Comparison of ENCODE assay signal across 1 cellular context in the genomic region with DNA sequence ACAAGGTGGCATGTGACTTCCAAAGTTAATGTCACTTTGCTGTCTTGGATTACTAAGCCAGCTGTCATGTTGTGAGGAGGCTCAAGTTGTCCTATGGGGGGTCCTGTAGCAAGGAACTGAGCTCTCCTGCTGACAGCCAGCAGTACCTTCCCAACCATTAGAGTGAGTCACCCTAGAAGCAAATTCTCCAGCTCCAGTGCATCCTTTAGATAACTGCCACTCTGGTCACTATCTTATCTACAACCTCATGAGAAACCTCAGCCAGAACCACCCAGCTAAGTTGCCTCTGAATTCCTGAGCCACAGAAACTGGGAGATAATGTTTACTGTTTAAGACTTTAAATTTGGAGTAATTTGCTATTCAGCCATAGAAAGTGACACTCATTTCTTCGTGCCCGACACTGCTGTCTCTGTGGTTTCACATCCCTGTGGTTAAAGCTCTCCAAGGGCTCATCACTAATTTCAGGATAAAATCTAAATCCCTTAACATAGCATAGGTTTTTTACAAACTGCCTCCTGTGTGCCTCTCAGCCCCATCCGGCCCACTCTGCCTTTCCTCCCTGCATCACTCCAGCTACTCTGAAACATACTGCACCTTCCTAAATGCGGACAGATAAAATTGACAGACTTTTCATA.
TF ChIP-seq lines count a peak whose summit lies in the region.

No MANE protein-coding gene starts in this region.

TF ChIP-seq in K562, 482 proteins besides CTCF, POLR2A, EP300 and RAD21 (continued from another document and continues in another):
- TF ChIP-seq, protein P1, sequence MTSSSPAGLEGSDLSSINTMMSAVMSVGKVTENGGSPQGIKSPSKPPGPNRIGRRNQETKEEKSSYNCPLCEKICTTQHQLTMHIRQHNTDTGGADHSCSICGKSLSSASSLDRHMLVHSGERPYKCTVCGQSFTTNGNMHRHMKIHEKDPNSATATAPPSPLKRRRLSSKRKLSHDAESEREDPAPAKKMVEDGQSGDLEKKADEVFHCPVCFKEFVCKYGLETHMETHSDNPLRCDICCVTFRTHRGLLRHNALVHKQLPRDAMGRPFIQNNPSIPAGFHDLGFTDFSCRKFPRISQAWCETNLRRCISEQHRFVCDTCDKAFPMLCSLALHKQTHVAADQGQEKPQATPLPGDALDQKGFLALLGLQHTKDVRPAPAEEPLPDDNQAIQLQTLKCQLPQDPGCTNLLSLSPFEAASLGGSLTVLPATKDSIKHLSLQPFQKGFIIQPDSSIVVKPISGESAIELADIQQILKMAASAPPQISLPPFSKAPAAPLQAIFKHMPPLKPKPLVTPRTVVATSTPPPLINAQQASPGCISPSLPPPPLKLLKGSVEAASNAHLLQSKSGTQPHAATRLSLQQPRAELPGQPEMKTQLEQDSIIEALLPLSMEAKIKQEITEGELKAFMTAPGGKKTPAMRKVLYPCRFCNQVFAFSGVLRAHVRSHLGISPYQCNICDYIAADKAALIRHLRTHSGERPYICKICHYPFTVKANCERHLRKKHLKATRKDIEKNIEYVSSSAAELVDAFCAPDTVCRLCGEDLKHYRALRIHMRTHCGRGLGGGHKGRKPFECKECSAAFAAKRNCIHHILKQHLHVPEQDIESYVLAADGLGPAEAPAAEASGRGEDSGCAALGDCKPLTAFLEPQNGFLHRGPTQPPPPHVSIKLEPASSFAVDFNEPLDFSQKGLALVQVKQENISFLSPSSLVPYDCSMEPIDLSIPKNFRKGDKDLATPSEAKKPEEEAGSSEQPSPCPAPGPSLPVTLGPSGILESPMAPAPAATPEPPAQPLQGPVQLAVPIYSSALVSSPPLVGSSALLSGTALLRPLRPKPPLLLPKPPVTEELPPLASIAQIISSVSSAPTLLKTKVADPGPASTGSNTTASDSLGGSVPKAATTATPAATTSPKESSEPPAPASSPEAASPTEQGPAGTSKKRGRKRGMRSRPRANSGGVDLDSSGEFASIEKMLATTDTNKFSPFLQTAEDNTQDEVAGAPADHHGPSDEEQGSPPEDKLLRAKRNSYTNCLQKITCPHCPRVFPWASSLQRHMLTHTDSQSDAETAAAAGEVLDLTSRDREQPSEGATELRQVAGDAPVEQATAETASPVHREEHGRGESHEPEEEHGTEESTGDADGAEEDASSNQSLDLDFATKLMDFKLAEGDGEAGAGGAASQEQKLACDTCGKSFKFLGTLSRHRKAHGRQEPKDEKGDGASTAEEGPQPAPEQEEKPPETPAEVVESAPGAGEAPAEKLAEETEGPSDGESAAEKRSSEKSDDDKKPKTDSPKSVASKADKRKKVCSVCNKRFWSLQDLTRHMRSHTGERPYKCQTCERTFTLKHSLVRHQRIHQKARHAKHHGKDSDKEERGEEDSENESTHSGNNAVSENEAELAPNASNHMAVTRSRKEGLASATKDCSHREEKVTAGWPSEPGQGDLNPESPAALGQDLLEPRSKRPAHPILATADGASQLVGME (CRISPR knock-in tag; IDR thresholded peaks at IDR 0.05): no peak
- TF ChIP-seq ARID2 (IDR thresholded peaks at IDR 0.05) (no peak), CREM (IDR thresholded peaks at IDR 0.05; ENCODE audit: low read depth) (peak; percentile 60; the same call in 1 of the 2 replicates), CBFA2T2 (conservative IDR thresholded peaks at IDR 0.05) (peak; percentile 92), ZNF140 (CRISPR knock-in tag; IDR thresholded peaks at IDR 0.05) (no peak), ZNF239 (CRISPR knock-in tag; IDR thresholded peaks at IDR 0.05) (no peak), SRSF9 (IDR thresholded peaks at IDR 0.05; ENCODE audit: borderline replicate concordance, low read depth, low read length) (no peak), GABPA (tag; conservative IDR thresholded peaks at IDR 0.05; ENCODE audit: low read depth) (no peak), ZNF384 (IDR thresholded peaks at IDR 0.05; ENCODE audit: low read depth, low read length) (no peak), ZNF408 (CRISPR knock-in tag; IDR thresholded peaks at IDR 0.05; ENCODE audit: low read depth) (no peak), MEIS2 (IDR thresholded peaks at IDR 0.05; ENCODE audit: partially characterized antibody) (peak; percentile 65), MYC (IDR thresholded peaks at IDR 0.05; ENCODE audit: low read depth, low read length) (no peak), MYC (CRISPR knock-in tag; IDR thresholded peaks at IDR 0.05; ENCODE audit: borderline replicate concordance, low read depth) (no peak), MAFF (IDR thresholded peaks at IDR 0.05; ENCODE audit: low read length) (no peak), KDM4B (IDR thresholded peaks at IDR 0.05; ENCODE audit: borderline replicate concordance in 2 of 2, low read depth in 1 of 2) (no peak), DNMT1 (IDR thresholded peaks at IDR 0.05) (no peak), LEF1 (IDR thresholded peaks at IDR 0.05) (peak; percentile 53; the same call in 1 of the 2 replicates), FIP1L1 (IDR thresholded peaks at IDR 0.05; ENCODE audit: low read depth, low read length, poor library complexity, severe bottlenecking) (no peak), SRF (CRISPR knock-in tag; IDR thresholded peaks at IDR 0.05) (no peak), POU5F1 (IDR thresholded peaks at IDR 0.05; ENCODE audit: borderline replicate concordance, low read depth, low read length, partially characterized antibody) (no peak), TCF3 (CRISPR knock-in tag; IDR thresholded peaks at IDR 0.05) (peak; percentile 94), FOXJ2 (tag; IDR thresholded peaks at IDR 0.05) (no peak), CBFB (CRISPR knock-in tag; IDR thresholded peaks at IDR 0.05) (peak; percentile 33; the same call in 1 of the 2 replicates), POLR2AphosphoS2 (IDR thresholded peaks at IDR 0.05; ENCODE audit: low read length) (no peak), POLR2B (IDR thresholded peaks at IDR 0.05; ENCODE audit: low read depth, partially characterized antibody) (no peak), HDAC2 (IDR thresholded peaks at IDR 0.05) (peak; percentile 90), ZNF165 (CRISPR knock-in tag; IDR thresholded peaks at IDR 0.05; ENCODE audit: borderline replicate concordance) (no peak), TAF9B (IDR thresholded peaks at IDR 0.05; ENCODE audit: partially characterized antibody) (peak; percentile 29), RBM39 (optimal IDR thresholded peaks at IDR 0.05; ENCODE audit: low read depth, low read length) (no peak), THRAP3 (IDR thresholded peaks at IDR 0.05; ENCODE audit: borderline replicate concordance) (no peak), NEUROD1 (IDR thresholded peaks at IDR 0.05; ENCODE audit: borderline replicate concordance, low read depth, low read length, partially characterized antibody) (peak; percentile 21), GATA2 (CRISPR knock-in tag; IDR thresholded peaks at IDR 0.05) (peak; percentile 83), TCF7L2 (IDR thresholded peaks at IDR 0.05; ENCODE audit: low read depth, low read length) (no peak), RHOXF2B (CRISPR knock-in tag; conservative IDR thresholded peaks at IDR 0.05) (no peak), CTBP1 (IDR thresholded peaks at IDR 0.05; ENCODE audit: borderline replicate concordance) (peak; percentile 96), NCOA4 (IDR thresholded peaks at IDR 0.05; ENCODE audit: partially characterized antibody) (no peak), PYGO2 (tag; IDR thresholded peaks at IDR 0.05) (no peak), HMGN3 (IDR thresholded peaks at IDR 0.05; ENCODE audit: borderline replicate concordance, extremely low read depth, insufficient read length, low read depth, low read length) (peak; percentile 40), PPARD (CRISPR knock-in tag; IDR thresholded peaks at IDR 0.05) (no peak), KDM1A (IDR thresholded peaks at IDR 0.05) (peak; percentile 97 to 98), ZFP36 (IDR thresholded peaks at IDR 0.05; ENCODE audit: low read depth, low read length, partially characterized antibody) (peak; percentile 57), SMAD1 (IDR thresholded peaks at IDR 0.05; ENCODE audit: low read depth, low read length, partially characterized antibody) (no peak), HDAC8 (tag; IDR thresholded peaks at IDR 0.05) (no peak), SMARCA4 (IDR thresholded peaks at IDR 0.05) (peak; percentile 97)
- TF ChIP-seq, protein P2, sequence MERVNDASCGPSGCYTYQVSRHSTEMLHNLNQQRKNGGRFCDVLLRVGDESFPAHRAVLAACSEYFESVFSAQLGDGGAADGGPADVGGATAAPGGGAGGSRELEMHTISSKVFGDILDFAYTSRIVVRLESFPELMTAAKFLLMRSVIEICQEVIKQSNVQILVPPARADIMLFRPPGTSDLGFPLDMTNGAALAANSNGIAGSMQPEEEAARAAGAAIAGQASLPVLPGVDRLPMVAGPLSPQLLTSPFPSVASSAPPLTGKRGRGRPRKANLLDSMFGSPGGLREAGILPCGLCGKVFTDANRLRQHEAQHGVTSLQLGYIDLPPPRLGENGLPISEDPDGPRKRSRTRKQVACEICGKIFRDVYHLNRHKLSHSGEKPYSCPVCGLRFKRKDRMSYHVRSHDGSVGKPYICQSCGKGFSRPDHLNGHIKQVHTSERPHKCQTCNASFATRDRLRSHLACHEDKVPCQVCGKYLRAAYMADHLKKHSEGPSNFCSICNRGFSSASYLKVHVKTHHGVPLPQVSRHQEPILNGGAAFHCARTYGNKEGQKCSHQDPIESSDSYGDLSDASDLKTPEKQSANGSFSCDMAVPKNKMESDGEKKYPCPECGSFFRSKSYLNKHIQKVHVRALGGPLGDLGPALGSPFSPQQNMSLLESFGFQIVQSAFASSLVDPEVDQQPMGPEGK (CRISPR knock-in tag; IDR thresholded peaks at IDR 0.05; ENCODE audit: borderline replicate concordance): no peak
- TF ChIP-seq, protein P3, sequence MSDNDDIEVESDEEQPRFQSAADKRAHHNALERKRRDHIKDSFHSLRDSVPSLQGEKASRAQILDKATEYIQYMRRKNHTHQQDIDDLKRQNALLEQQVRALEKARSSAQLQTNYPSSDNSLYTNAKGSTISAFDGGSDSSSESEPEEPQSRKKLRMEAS (CRISPR knock-in tag; IDR thresholded peaks at IDR 0.05): no peak
- TF ChIP-seq, protein P4, sequence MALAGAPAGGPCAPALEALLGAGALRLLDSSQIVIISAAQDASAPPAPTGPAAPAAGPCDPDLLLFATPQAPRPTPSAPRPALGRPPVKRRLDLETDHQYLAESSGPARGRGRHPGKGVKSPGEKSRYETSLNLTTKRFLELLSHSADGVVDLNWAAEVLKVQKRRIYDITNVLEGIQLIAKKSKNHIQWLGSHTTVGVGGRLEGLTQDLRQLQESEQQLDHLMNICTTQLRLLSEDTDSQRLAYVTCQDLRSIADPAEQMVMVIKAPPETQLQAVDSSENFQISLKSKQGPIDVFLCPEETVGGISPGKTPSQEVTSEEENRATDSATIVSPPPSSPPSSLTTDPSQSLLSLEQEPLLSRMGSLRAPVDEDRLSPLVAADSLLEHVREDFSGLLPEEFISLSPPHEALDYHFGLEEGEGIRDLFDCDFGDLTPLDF (CRISPR knock-in tag; IDR thresholded peaks at IDR 0.05): no peak
- TF ChIP-seq, protein P5, sequence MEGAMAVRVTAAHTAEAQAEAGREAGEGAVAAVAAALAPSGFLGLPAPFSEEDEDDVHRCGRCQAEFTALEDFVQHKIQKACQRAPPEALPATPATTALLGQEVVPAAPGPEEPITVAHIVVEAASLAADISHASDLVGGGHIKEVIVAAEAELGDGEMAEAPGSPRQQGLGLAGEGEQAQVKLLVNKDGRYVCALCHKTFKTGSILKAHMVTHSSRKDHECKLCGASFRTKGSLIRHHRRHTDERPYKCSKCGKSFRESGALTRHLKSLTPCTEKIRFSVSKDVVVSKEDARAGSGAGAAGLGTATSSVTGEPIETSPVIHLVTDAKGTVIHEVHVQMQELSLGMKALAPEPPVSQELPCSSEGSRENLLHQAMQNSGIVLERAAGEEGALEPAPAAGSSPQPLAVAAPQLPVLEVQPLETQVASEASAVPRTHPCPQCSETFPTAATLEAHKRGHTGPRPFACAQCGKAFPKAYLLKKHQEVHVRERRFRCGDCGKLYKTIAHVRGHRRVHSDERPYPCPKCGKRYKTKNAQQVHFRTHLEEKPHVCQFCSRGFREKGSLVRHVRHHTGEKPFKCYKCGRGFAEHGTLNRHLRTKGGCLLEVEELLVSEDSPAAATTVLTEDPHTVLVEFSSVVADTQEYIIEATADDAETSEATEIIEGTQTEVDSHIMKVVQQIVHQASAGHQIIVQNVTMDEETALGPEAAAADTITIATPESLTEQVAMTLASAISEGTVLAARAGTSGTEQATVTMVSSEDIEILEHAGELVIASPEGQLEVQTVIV (CRISPR knock-in tag; IDR thresholded peaks at IDR 0.05; ENCODE audit: borderline replicate concordance): no peak
- TF ChIP-seq, protein P6, sequence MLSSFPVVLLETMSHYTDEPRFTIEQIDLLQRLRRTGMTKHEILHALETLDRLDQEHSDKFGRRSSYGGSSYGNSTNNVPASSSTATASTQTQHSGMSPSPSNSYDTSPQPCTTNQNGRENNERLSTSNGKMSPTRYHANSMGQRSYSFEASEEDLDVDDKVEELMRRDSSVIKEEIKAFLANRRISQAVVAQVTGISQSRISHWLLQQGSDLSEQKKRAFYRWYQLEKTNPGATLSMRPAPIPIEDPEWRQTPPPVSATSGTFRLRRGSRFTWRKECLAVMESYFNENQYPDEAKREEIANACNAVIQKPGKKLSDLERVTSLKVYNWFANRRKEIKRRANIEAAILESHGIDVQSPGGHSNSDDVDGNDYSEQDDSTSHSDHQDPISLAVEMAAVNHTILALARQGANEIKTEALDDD (IDR thresholded peaks at IDR 0.05): peak; percentile 85
- TF ChIP-seq, protein P7, sequence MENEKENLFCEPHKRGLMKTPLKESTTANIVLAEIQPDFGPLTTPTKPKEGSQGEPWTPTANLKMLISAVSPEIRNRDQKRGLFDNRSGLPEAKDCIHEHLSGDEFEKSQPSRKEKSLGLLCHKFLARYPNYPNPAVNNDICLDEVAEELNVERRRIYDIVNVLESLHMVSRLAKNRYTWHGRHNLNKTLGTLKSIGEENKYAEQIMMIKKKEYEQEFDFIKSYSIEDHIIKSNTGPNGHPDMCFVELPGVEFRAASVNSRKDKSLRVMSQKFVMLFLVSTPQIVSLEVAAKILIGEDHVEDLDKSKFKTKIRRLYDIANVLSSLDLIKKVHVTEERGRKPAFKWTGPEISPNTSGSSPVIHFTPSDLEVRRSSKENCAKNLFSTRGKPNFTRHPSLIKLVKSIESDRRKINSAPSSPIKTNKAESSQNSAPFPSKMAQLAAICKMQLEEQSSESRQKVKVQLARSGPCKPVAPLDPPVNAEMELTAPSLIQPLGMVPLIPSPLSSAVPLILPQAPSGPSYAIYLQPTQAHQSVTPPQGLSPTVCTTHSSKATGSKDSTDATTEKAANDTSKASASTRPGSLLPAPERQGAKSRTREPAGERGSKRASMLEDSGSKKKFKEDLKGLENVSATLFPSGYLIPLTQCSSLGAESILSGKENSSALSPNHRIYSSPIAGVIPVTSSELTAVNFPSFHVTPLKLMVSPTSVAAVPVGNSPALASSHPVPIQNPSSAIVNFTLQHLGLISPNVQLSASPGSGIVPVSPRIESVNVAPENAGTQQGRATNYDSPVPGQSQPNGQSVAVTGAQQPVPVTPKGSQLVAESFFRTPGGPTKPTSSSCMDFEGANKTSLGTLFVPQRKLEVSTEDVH (IDR thresholded peaks at IDR 0.05; ENCODE audit: low read depth, partially characterized antibody): no peak
- TF ChIP-seq, protein P8, sequence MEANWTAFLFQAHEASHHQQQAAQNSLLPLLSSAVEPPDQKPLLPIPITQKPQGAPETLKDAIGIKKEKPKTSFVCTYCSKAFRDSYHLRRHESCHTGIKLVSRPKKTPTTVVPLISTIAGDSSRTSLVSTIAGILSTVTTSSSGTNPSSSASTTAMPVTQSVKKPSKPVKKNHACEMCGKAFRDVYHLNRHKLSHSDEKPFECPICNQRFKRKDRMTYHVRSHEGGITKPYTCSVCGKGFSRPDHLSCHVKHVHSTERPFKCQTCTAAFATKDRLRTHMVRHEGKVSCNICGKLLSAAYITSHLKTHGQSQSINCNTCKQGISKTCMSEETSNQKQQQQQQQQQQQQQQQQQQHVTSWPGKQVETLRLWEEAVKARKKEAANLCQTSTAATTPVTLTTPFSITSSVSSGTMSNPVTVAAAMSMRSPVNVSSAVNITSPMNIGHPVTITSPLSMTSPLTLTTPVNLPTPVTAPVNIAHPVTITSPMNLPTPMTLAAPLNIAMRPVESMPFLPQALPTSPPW (CRISPR knock-in tag; IDR thresholded peaks at IDR 0.05): peak; percentile 31; the same call in 1 of the 2 replicates
